8 cellular contexts compared by ENCODE assay signal in the genomic region with DNA sequence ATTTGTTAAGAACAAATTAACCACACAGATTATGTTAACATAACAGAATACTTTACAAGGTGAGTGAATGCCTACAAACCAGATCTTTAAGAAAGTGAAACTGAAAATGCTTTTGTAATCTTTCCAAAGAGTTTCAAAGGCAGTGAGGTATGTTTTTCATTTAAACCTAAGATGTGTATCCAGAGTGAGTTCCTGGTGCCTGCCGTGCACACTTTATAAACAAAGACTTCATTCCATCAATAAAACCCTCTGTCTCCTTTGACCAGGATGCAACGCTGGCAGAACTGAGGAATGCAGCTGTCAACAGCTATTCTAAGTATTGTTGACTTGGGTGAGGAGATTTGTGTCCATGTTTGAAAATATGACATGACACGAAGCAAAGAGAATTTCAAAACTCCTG.
DNase-seq lines count a peak whose midpoint lies in the region; ATAC-seq and TF ChIP-seq lines count a peak whose summit lies in the region.

No MANE protein-coding gene starts in this region.

- no peak overlapping the region for H3K4me3 ChIP-seq in A673 (ENCODE audit: low read depth, low read length, poor library complexity, severe bottlenecking)
- H3K4me3 ChIP-seq in vagina, result peak overlapping the region in 1 of 2 donors; percentile 24

- H3K9me3 ChIP-seq in A673 (ENCODE audit: low read depth, low read length, poor library complexity, severe bottlenecking) (no peaks in the 10 kb centered on the region), vagina (no peaks in the 10 kb centered on the region)

- no peaks in the 10 kb centered on the region for H3K36me3 ChIP-seq in A673 (ENCODE audit: insufficient read depth, low read length, poor library complexity, severe bottlenecking)
- H3K36me3 ChIP-seq in vagina, result no peaks in the 10 kb centered on the region

- peaks cover 27% of the 10 kb centered on the region for H3K4me1 ChIP-seq in A673 (ENCODE audit: insufficient read depth, low read length, poor library complexity, severe bottlenecking)
- H3K4me1 ChIP-seq in vagina, result peaks cover 29% of the 10 kb centered on the region

- intact Hi-C loops in A673 (cut with micrococcal nuclease; ENCODE audit: unreplicated experiment) (no loop called here), vagina (cut with DNase I) (no loop called here)

- CTCF ChIA-PET in A673 (lab: Charles Lee), result no interaction called here

- peak overlapping the region; percentile 60 for H3K27ac ChIP-seq in 22Rv1
- H3K27ac ChIP-seq in A673 (ENCODE audit: low read depth, low read length, poor library complexity, severe bottlenecking), result no peak overlapping the region
- no peak overlapping the region for H3K27ac ChIP-seq in vagina

- TF ChIP-seq CTCF in 22Rv1 (IDR thresholded peaks at IDR 0.05), result no peak
- TF ChIP-seq CTCF in A673 (conservative IDR thresholded peaks at IDR 0.05; ENCODE audit: low read depth, low read length), result no peak
- TF ChIP-seq CTCF in vagina (IDR thresholded peaks at IDR 0.05), result no peak

- POLR2A ChIA-PET in A673 (lab: Charles Lee; ENCODE audit: low non-redundant PET), result no interaction called here

- TF ChIP-seq POLR2A in vagina (IDR thresholded peaks at IDR 0.05), result no peak

- no TSS peak for BruUV-seq in A673 (replicated peaks; lab: Mats Ljungman, UMichigan)

- DNase-seq in RPMI8226, result peak; percentile 23
- peak; percentile 54 for DNase-seq in iris pigment epithelial cell (ENCODE audit: low read depth)
- DNase-seq in A673 (ENCODE audit: low spot score), result no peak
- no peak for DNase-seq in Ammon's horn (ENCODE audit: low spot score)
- DNase-seq in vagina (ENCODE audit: extremely low spot score in 2 of 2), result no peak
- no peak for DNase-seq in SHP77 treated with DMSO at 0.1 percent for 48 hours (lab: John Stamatoyannopoulos, UW)

- H3K27me3 ChIP-seq in A673 (replicated peaks; ENCODE audit: insufficient read depth, low read depth, low read length, poor library complexity), result no peaks in the 10 kb centered on the region
- H3K27me3 ChIP-seq in vagina, result no peaks in the 10 kb centered on the region

- peak; percentile 62 for ATAC-seq in GM19395 (IDR thresholded peaks at IDR 0.05; ENCODE audit: unreplicated experiment)

Comparison
In these comparisons a context has a peak if more than half of its experiments do, and no peak if none do; other contexts are left out.
1. DNase-seq: peak in RPMI8226 (single experiment) and iris pigment epithelial cell (single experiment); none in A673 (single experiment), Ammon's horn (single experiment), vagina (0 of 2) and SHP77 treated with DMSO at 0.1 percent for 48 hours (single experiment).